ENCODE assay signal across 8 cellular contexts in genomic region chr1:2229921-2230700, GRCh38. TPM values are rescaled to one million over a fixed set of nuclear protein-coding genes. Genes with fewer than 3 reads are reported as not detected.
A peak's percentile ranks its signal among the peaks of the same experiment; 100 is the strongest.
DNase-seq lines count a peak whose midpoint lies in the region; ATAC-seq and TF ChIP-seq lines count a peak whose summit lies in the region.

No MANE protein-coding gene starts in this region.

- TF ChIP-seq CTCF in body of pancreas (IDR thresholded peaks at IDR 0.05) (no peak), kidney epithelial cell (IDR thresholded peaks at IDR 0.05; ENCODE audit: insufficient read depth, low read length, poor library complexity, severe bottlenecking) (no peak), stomach (IDR thresholded peaks at IDR 0.05) (no peak)

- peak overlapping the region; percentile 7 for H3K4me2 ChIP-seq in Karpas-422 (ENCODE audit: low read depth, low read length, poor library complexity, severe bottlenecking)

- H3K27me3 ChIP-seq in Karpas-422 (ENCODE audit: low read length): no peaks in the 10 kb centered on the region
- no peaks in the 10 kb centered on the region for H3K27me3 ChIP-seq in body of pancreas
- no peaks in the 10 kb centered on the region for H3K27me3 ChIP-seq in kidney epithelial cell (ENCODE audit: control insufficient read depth, insufficient read depth, low read length)
- peaks cover 0 to 4% (median 0%) of the 10 kb centered on the region in 3 donors for H3K27me3 ChIP-seq in stomach

- no peak overlapping the region for H3K27ac ChIP-seq in Karpas-422 (ENCODE audit: low read length)
- peak overlapping the region; percentile 32 to 76 (median 66) for H3K27ac ChIP-seq in body of pancreas
- H3K27ac ChIP-seq in stomach: peak overlapping the region; percentile 81 to 92 (median 87)

- H3K4me1 ChIP-seq in Karpas-422 (ENCODE audit: low read length) (peaks cover 2% of the 10 kb centered on the region; the same call in 1 of the 2 replicates), body of pancreas (peaks cover 71% of the 10 kb centered on the region), stomach (peaks cover 64 to 72% (median 68%) of the 10 kb centered on the region in 4 donors)

- no peaks in the 10 kb centered on the region for H3K36me3 ChIP-seq in Karpas-422 (ENCODE audit: insufficient read depth, low read length)
- no peaks in the 10 kb centered on the region for H3K36me3 ChIP-seq in body of pancreas (replicated peaks in 1 of 2; ENCODE audit: insufficient read depth in 1 of 2, low read depth in 2 of 2)
- no peaks in the 10 kb centered on the region for H3K36me3 ChIP-seq in kidney epithelial cell (ENCODE audit: control insufficient read depth, insufficient read depth, low read length)
- no peaks in the 10 kb centered on the region for H3K36me3 ChIP-seq in stomach

- H3K9me3 ChIP-seq in Karpas-422 (ENCODE audit: low read length) (no peaks in the 10 kb centered on the region), body of pancreas (no peaks in the 10 kb centered on the region), stomach (no peaks in the 10 kb centered on the region)

- ATAC-seq in body of pancreas (no peak), HG03108 (IDR thresholded peaks at IDR 0.05; ENCODE audit: unreplicated experiment) (no peak)

- no peak for TF ChIP-seq POLR2A in body of pancreas (IDR thresholded peaks at IDR 0.05)
- no peak for TF ChIP-seq POLR2A in stomach (IDR thresholded peaks at IDR 0.05)

- H2AFZ ChIP-seq in Karpas-422 (ENCODE audit: low read length): no peak overlapping the region

- TF ChIP-seq EP300 in stomach (IDR thresholded peaks at IDR 0.05): no peak

- no peak overlapping the region for H3K9ac ChIP-seq in Karpas-422 (ENCODE audit: low read length)

- H3K9me2 ChIP-seq in Karpas-422 (replicated peaks; ENCODE audit: insufficient read depth, low read length): no peaks in the 10 kb centered on the region

- WGBS in body of pancreas, 2 donors: 49 to 61% methylated on average over 5 to 31 of the region's 32 CpGs
- 12 to 18% (median 18%) methylated on average over 14 to 32 of the region's 32 CpGs for WGBS in stomach, 5 donors

- peaks cover 42% of the 10 kb centered on the region; the same call in 1 of the 2 replicates for H4K20me1 ChIP-seq in Karpas-422 (ENCODE audit: insufficient read depth, low read depth, low read length)

- H3K4me3 ChIP-seq in Karpas-422 (ENCODE audit: low read length) (no peak overlapping the region), body of pancreas (peak overlapping the region in 1 of 2 donors; percentile 37), kidney epithelial cell (ENCODE audit: low read depth, low read length) (peak overlapping the region; percentile 82), stomach (peak overlapping the region; percentile 60 to 71 (median 68))

- DNase-seq in Ammon's horn (ENCODE audit: low spot score) (peak; percentile 54), Karpas-422 (no peak), body of pancreas (peak in 2 of 4 donors; percentile 46), kidney epithelial cell (ENCODE audit: low read depth) (no peak), stomach (no peak)
- DNase-seq in effector CD8-positive, alpha-beta T cell (lab: John Stamatoyannopoulos, UW): no peak
- DNase-seq in activated CD4-positive, CD25-positive, alpha-beta regulatory T cell (lab: John Stamatoyannopoulos, UW): no peak

- intact Hi-C loops in body of pancreas (cut with DNase I): loop anchor here (5.0 kb wide), 1 partner anchor 38 kb away; the partner anchor contains the start of gene FAAP20
- intact Hi-C loops in stomach (cut with DNase I; ENCODE audit: low total_unique reads): no loop called here

- no peaks in the 10 kb centered on the region for H3K79me2 ChIP-seq in Karpas-422 (ENCODE audit: low read length)

RNA-seq across cellular contexts. Expression of gene SKI, which starts 2.0 kb away (rescaled TPM):
- total RNA-seq in Karpas-422 (2014; rRNA removed; shearing (Covaris generic); ENCODE audit: low replicate concordance): 1.7 and 2.4 TPM in 2 replicates
- total RNA-seq in body of pancreas: 10 to 100 TPM; 15.8 to 33.0 TPM
- 26.9 and 33.8 TPM in 2 replicates for total RNA-seq in kidney epithelial cell
- 10 to 100 TPM; 18.7 to 84.0 (median 32.7) TPM for total RNA-seq in stomach
- 10 to 100 TPM in 2 of 3 donors, 1 to 10 TPM in 1; 7.4 to 14.8 (median 13.9) TPM for polyA plus RNA-seq in stomach

RNA-seq across cellular contexts. Expression of gene FAAP20, which starts 35.5 kb away (rescaled TPM):
- total RNA-seq in Karpas-422 (2014; rRNA removed; shearing (Covaris generic); ENCODE audit: low replicate concordance): 20.1 and 84.8 TPM in 2 replicates
- total RNA-seq in body of pancreas: 10 to 100 TPM; 19.8 to 23.6 TPM
- total RNA-seq in kidney epithelial cell: 50.6 and 65.8 TPM in 2 replicates
- 100 to 1,000 TPM in 1 of 5 donors, 10 to 100 TPM in 3, 1 to 10 TPM in 1; 8.2 to 170 (median 25.8) TPM for total RNA-seq in stomach
- polyA plus RNA-seq in stomach: 100 to 1,000 TPM in 2 of 3 donors, 10 to 100 TPM in 1; 91.3 to 120 (median 101) TPM
